Comparison of ENCODE assay signal across 8 cellular contexts in genomic region chr17:4554441-4554996, GRCh38. TPM values are rescaled to one million over a fixed set of nuclear protein-coding genes. Genes with fewer than 3 reads are reported as not detected.
DNase-seq lines count a peak whose midpoint lies in the region; ATAC-seq and TF ChIP-seq lines count a peak whose summit lies in the region.

No MANE protein-coding gene starts in this region.

- DNase-seq in GM12864 (ENCODE audit: low read depth) (no peak), PC-9 (no peak), fibroblast of lung (ENCODE audit: low read depth in 2 of 2) (no peak), prostate gland (ENCODE audit: low spot score) (no peak), NCI-H526 treated with DMSO at 0.1 percent for 48 hours (lab: John Stamatoyannopoulos, UW) (no peak), NCI-H774 (lab: John Stamatoyannopoulos, UW) (no peak)
- no peak for DNase-seq in effector CD8-positive, alpha-beta T cell (lab: John Stamatoyannopoulos, UW)

- no TSS peak for BruUV-seq in PC-9 (replicated peaks; lab: Mats Ljungman, UMichigan)

- no peaks in the 10 kb centered on the region for H3K9me2 ChIP-seq in PC-9 (ENCODE audit: insufficient read depth)

- H3K79me2 ChIP-seq in PC-9 (ENCODE audit: low read depth) (peaks cover 45% of the 10 kb centered on the region), fibroblast of lung (ENCODE audit: control insufficient read depth, insufficient read depth, low read length) (peaks cover 19% of the 10 kb centered on the region)

- POLR2A ChIA-PET in PC-9 (lab: Charles Lee; ENCODE audit: unreplicated experiment): interaction anchor here (1.0 kb wide), 1 partner anchor 72 kb away, joined by 3 read pairs; no protein-coding TSS in a partner anchor

- 12% methylated on average over 18 of the region's 18 CpGs for WGBS in prostate gland

- H3K4me3 ChIP-seq in GM12864 (ENCODE audit: low read depth, low read length) (peak overlapping the region; percentile 95), PC-9 (peak overlapping the region; percentile 94), fibroblast of lung (replicated peaks in 1 of 4; ENCODE audit: control extremely low read depth in 1 of 4, insufficient read depth in 1 of 4, low read depth in 3 of 4, low read length in 4 of 4) (peak overlapping the region; percentile 88 to 97 (median 94)), prostate gland (peak overlapping the region; percentile 51 to 55)

- H3K27ac ChIP-seq in PC-9: no peak overlapping the region; the same call in 1 of the 2 replicates
- peak overlapping the region; percentile 69 for H3K27ac ChIP-seq in fibroblast of lung (ENCODE audit: insufficient read depth, low read length)
- no peak overlapping the region for H3K27ac ChIP-seq in prostate gland

- H3K27me3 ChIP-seq in PC-9 (ENCODE audit: insufficient read depth, low read depth): no peaks in the 10 kb centered on the region
- no peaks in the 10 kb centered on the region for H3K27me3 ChIP-seq in fibroblast of lung (ENCODE audit: control insufficient read depth, insufficient read depth, low read length)
- H3K27me3 ChIP-seq in prostate gland (replicated peaks; ENCODE audit: insufficient read depth): no peaks in the 10 kb centered on the region

- no peak for TF ChIP-seq POLR2A in prostate gland (IDR thresholded peaks at IDR 0.05)

- H3K4me1 ChIP-seq in PC-9 (replicated peaks; ENCODE audit: insufficient read depth): peaks cover 21% of the 10 kb centered on the region
- H3K4me1 ChIP-seq in fibroblast of lung (ENCODE audit: control insufficient read depth, extremely low read depth, insufficient read depth, low read length): peaks cover 5% of the 10 kb centered on the region
- peaks cover 7% of the 10 kb centered on the region for H3K4me1 ChIP-seq in prostate gland (replicated peaks)

- CTCF ChIA-PET in PC-9 (lab: Charles Lee): no interaction called here

- ATAC-seq in HG03354 (IDR thresholded peaks at IDR 0.05; ENCODE audit: poor library complexity, severe bottlenecking, unreplicated experiment): no peak

- H3K4me2 ChIP-seq in PC-9 (peak overlapping the region; percentile 97), fibroblast of lung (ENCODE audit: extremely low read depth, insufficient read depth, low read length) (peak overlapping the region; percentile 86)

- intact Hi-C loops in PC-9 (cut with micrococcal nuclease; ENCODE audit: unreplicated experiment): loop anchor here (2.0 kb wide), 2 partner anchors 40 to 78 kb away; no protein-coding TSS in a partner anchor
- intact Hi-C loops in prostate gland (cut with DNase I): no loop called here

- H3K36me3 ChIP-seq in PC-9 (ENCODE audit: low read depth) (peaks cover 41% of the 10 kb centered on the region), fibroblast of lung (ENCODE audit: control insufficient read depth, insufficient read depth, low read length) (peaks cover 15% of the 10 kb centered on the region), prostate gland (peaks cover 6 to 16% of the 10 kb centered on the region in 2 donors)

- peaks cover 26% of the 10 kb centered on the region for H3F3A ChIP-seq in PC-9 (ENCODE audit: insufficient read depth, low read depth)

- H3K9ac ChIP-seq in fibroblast of lung (ENCODE audit: insufficient read depth, low read length): peak overlapping the region; percentile 78

- peak overlapping the region; percentile 89 for H2AFZ ChIP-seq in PC-9
- H2AFZ ChIP-seq in fibroblast of lung (ENCODE audit: low read length): no peak overlapping the region

- H3K9me3 ChIP-seq in PC-9 (ENCODE audit: insufficient read depth, low read depth) (no peaks in the 10 kb centered on the region), fibroblast of lung (ENCODE audit: control insufficient read depth, insufficient read depth, low read depth, low read length) (no peaks in the 10 kb centered on the region), prostate gland (no peaks in the 10 kb centered on the region)

- H4K20me1 ChIP-seq in PC-9 (ENCODE audit: insufficient read depth) (peaks cover under 1% of the 10 kb centered on the region; the same call in 1 of the 2 replicates), fibroblast of lung (ENCODE audit: control insufficient read depth, extremely low read depth, insufficient read depth, low read length) (no peaks in the 10 kb centered on the region)

- no peak for TF ChIP-seq CTCF in GM12864 (IDR thresholded peaks at IDR 0.05; ENCODE audit: low read depth, low read length, missing control alignments)
- no peak for TF ChIP-seq CTCF in PC-9 (conservative IDR thresholded peaks at IDR 0.05)
- no peak for TF ChIP-seq CTCF in fibroblast of lung (conservative IDR thresholded peaks at IDR 0.05 in 1 of 2, IDR thresholded peaks at IDR 0.05 in 1 of 2; ENCODE audit: low read depth in 1 of 2, low read length in 2 of 2)
- no peak for TF ChIP-seq CTCF in prostate gland (IDR thresholded peaks at IDR 0.05)

RNA-seq across cellular contexts. Expression of gene MYBBP1A, which starts 0.7 kb away (rescaled TPM):
- total RNA-seq in PC-9 (2021) (76.3 and 89.1 TPM in 2 replicates), fibroblast of lung (28.6 and 35.2 TPM in 2 replicates), prostate gland (10 to 100 TPM; 44.4 to 71.2 TPM)
- polyA plus RNA-seq in fibroblast of lung: 14.1 and 23.5 TPM in 2 replicates
- 27.8 and 37.9 TPM in 2 replicates for polyA plus RNA-seq in fibroblast of lung (2012)
- 59.4 and 60.9 TPM in 2 replicates for polyA minus RNA-seq in fibroblast of lung (ENCODE audit: low replicate concordance)

RNA-seq across cellular contexts. Expression of gene GGT6, which starts 5.9 kb away (rescaled TPM):
- total RNA-seq in PC-9 (2021): 3.7 and 7.5 TPM in 2 replicates
- total RNA-seq in fibroblast of lung: not detected in 2 replicates
- polyA plus RNA-seq in fibroblast of lung: not detected in 2 replicates
- not detected in 2 replicates for polyA plus RNA-seq in fibroblast of lung (2012)
- not detected in 2 replicates for polyA minus RNA-seq in fibroblast of lung (ENCODE audit: low replicate concordance)
- 10 to 100 TPM; 23.5 to 35.6 TPM for total RNA-seq in prostate gland

RNA-seq across cellular contexts. Expression of gene SMTNL2, which starts 29.8 kb away (rescaled TPM):
- total RNA-seq in PC-9 (2021) (not detected in 2 replicates), fibroblast of lung (0.99 and 1.5 TPM in 2 replicates), prostate gland (1 to 10 TPM; 4.6 to 6.3 TPM)
- polyA plus RNA-seq in fibroblast of lung: 0.03 and 0.17 TPM in 2 replicates
- 0.33 TPM in 1 of 2 replicates, not detected in the other for polyA plus RNA-seq in fibroblast of lung (2012)
- 2.3 TPM in 1 of 2 replicates, not detected in the other for polyA minus RNA-seq in fibroblast of lung (ENCODE audit: low replicate concordance)

RNA-seq across cellular contexts. Expression of gene SPNS2, which starts 55.8 kb away (rescaled TPM):
- total RNA-seq in PC-9 (2021) (25.7 and 33.8 TPM in 2 replicates), fibroblast of lung (under 0.01 and 0.17 TPM in 2 replicates), prostate gland (10 to 100 TPM in 1 of 2 donors, 1 to 10 TPM in 1; 6.6 to 14.0 TPM)
- not detected in 2 replicates for polyA plus RNA-seq in fibroblast of lung
- polyA plus RNA-seq in fibroblast of lung (2012): 0.15 TPM in 1 of 2 replicates, not detected in the other
- polyA minus RNA-seq in fibroblast of lung (ENCODE audit: low replicate concordance): not detected in 2 replicates
